ENCODE assay signal across 8 cellular contexts in the genomic region with DNA sequence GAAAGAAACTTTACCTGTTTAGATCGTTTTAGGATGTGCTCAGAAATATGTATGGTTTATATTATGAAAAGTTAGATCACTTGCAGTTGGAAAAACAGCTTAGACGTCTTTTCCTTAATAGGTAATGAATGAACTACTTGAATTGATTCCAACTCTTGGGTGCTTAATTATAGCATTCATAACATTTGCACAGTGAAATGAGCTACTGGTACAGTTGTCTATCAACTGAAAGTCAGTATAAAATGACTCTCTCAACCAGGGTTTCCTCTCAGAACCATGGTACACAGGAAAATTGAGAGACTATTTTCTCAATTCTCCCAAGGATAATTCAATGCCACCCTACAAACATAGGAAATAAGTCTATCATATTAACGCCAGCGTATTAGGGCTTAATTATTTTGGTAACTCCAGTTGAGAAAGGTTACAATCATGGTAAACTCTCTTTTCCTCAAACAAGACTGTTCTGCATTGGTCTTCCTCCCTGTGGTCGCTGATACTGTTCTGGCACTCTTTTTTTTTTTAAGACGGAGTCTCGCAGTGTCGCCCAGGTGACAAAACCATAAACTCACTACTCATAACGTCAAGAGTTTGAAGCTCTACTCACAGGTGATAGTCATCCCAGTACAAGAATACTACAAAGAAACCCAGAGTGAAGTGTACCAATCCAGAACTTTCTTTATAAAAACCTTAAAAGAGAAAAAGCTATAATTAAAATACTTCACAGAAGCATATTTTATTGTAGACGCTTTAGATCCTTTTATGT. TPM values are rescaled to one million over a fixed set of nuclear protein-coding genes. Genes with fewer than 3 reads are reported as not detected.
DNase-seq lines count a peak whose midpoint lies in the region; ATAC-seq and TF ChIP-seq lines count a peak whose summit lies in the region.

No MANE protein-coding gene starts in this region.

- peaks cover 12% of the 10 kb centered on the region for H3K9me3 ChIP-seq in mesodermal cell (ENCODE audit: control insufficient read depth, low read length)
- no peaks in the 10 kb centered on the region for H3K9me3 ChIP-seq in Peyer's patch

- H3K4me1 ChIP-seq in mesodermal cell (ENCODE audit: control insufficient read depth, insufficient read depth, low read length, poor library complexity, severe bottlenecking) (peaks cover 9% of the 10 kb centered on the region), Peyer's patch (peaks cover 0 to 14% (median 8%) of the 10 kb centered on the region in 4 donors)

- POLR2A ChIA-PET in WTC11 (lab: Charles Lee): interaction anchor here (0.6 kb wide), 1 partner anchor 25 kb away, joined by 3 read pairs; a partner anchor contains a TSS

- CTCF ChIA-PET in WTC11 (lab: Charles Lee): interaction anchor here (0.7 to 2.0 kb wide), 3 partner anchors 24 to 72 kb away, joined by 3 to 8 read pairs (median 4); a partner anchor contains a TSS

- H3K4me3 ChIP-seq in mesodermal cell (ENCODE audit: extremely low read depth, insufficient read depth, low read length, poor library complexity, severe bottlenecking): peak overlapping the region; percentile 96
- H3K4me3 ChIP-seq in Peyer's patch: peak overlapping the region in 2 of 4 donors; percentile 1 to 63
- no peak overlapping the region for H3K4me3 ChIP-seq in coronary artery

- H3K27ac Mint-ChIP-seq in WTC11: no peak overlapping the region

- no peak for TF ChIP-seq CTCF in WTC11 (IDR thresholded peaks at IDR 0.05)
- no peak for TF ChIP-seq CTCF in Peyer's patch (IDR thresholded peaks at IDR 0.05)
- no peak for TF ChIP-seq CTCF in coronary artery (IDR thresholded peaks at IDR 0.05)

- peak overlapping the region; percentile 84 for H3K4me3 Mint-ChIP-seq in WTC11

- H3K4me1 Mint-ChIP-seq in WTC11: peaks cover 42% of the 10 kb centered on the region

- peaks cover 22% of the 10 kb centered on the region for H3K36me3 Mint-ChIP-seq in WTC11

- WGBS in mesodermal cell (ENCODE audit: insufficient coverage in 2 of 2), 2 experiments: 62 to 65% methylated on average over 6 to 8 of the region's 10 CpGs

- H3K27me3 Mint-ChIP-seq in WTC11 (ENCODE audit: low read depth): no peaks in the 10 kb centered on the region

- no peak for TF ChIP-seq POLR2A in Peyer's patch (IDR thresholded peaks at IDR 0.05)

- H3K36me3 ChIP-seq in mesodermal cell (ENCODE audit: control insufficient read depth, insufficient read depth, low read length) (peaks cover 22% of the 10 kb centered on the region), Peyer's patch (no peaks in the 10 kb centered on the region)

- DNase-seq in DMS79 (lab: John Stamatoyannopoulos, UW) (peak; percentile 31), WTC11 (ENCODE audit: low spot score) (no peak), Peyer's patch (no peak), coronary artery (ENCODE audit: low spot score) (no peak)
- no peak for DNase-seq in stimulated activated naive CD4-positive, alpha-beta T cell treated with Interleukin-2 at 50 U/mL for 16 hours (lab: John Stamatoyannopoulos, UW)

- H3K27me3 ChIP-seq in Peyer's patch: no peaks in the 10 kb centered on the region

- no peak overlapping the region for H3K27ac ChIP-seq in mesodermal cell (ENCODE audit: low read depth, low read length, severe bottlenecking)
- H3K27ac ChIP-seq in Peyer's patch: no peak overlapping the region
- H3K27ac ChIP-seq in coronary artery: no peak overlapping the region

- peak; percentile 44 for ATAC-seq in GM19035 (IDR thresholded peaks at IDR 0.05; ENCODE audit: unreplicated experiment)
- peak; percentile 48 for ATAC-seq in HG03565 (IDR thresholded peaks at IDR 0.05; ENCODE audit: unreplicated experiment)
- no peak for ATAC-seq in WTC11

- H3K9me3 Mint-ChIP-seq in WTC11: peaks cover 18% of the 10 kb centered on the region

TF ChIP-seq in WTC11, 78 proteins besides CTCF, POLR2A, EP300 and RAD21:
- TF ChIP-seq ESRRA (CRISPR knock-in tag; IDR thresholded peaks at IDR 0.05; ENCODE audit: borderline replicate concordance) (no peak), ETV6 (CRISPR knock-in tag; IDR thresholded peaks at IDR 0.05) (no peak), TP53 (CRISPR knock-in tag; IDR thresholded peaks at IDR 0.05) (no peak)
- TF ChIP-seq, protein P1, sequence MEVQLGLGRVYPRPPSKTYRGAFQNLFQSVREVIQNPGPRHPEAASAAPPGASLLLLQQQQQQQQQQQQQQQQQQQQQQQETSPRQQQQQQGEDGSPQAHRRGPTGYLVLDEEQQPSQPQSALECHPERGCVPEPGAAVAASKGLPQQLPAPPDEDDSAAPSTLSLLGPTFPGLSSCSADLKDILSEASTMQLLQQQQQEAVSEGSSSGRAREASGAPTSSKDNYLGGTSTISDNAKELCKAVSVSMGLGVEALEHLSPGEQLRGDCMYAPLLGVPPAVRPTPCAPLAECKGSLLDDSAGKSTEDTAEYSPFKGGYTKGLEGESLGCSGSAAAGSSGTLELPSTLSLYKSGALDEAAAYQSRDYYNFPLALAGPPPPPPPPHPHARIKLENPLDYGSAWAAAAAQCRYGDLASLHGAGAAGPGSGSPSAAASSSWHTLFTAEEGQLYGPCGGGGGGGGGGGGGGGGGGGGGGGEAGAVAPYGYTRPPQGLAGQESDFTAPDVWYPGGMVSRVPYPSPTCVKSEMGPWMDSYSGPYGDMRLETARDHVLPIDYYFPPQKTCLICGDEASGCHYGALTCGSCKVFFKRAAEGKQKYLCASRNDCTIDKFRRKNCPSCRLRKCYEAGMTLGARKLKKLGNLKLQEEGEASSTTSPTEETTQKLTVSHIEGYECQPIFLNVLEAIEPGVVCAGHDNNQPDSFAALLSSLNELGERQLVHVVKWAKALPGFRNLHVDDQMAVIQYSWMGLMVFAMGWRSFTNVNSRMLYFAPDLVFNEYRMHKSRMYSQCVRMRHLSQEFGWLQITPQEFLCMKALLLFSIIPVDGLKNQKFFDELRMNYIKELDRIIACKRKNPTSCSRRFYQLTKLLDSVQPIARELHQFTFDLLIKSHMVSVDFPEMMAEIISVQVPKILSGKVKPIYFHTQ (CRISPR knock-in tag; IDR thresholded peaks at IDR 0.05): no peak
- TF ChIP-seq, protein P2, sequence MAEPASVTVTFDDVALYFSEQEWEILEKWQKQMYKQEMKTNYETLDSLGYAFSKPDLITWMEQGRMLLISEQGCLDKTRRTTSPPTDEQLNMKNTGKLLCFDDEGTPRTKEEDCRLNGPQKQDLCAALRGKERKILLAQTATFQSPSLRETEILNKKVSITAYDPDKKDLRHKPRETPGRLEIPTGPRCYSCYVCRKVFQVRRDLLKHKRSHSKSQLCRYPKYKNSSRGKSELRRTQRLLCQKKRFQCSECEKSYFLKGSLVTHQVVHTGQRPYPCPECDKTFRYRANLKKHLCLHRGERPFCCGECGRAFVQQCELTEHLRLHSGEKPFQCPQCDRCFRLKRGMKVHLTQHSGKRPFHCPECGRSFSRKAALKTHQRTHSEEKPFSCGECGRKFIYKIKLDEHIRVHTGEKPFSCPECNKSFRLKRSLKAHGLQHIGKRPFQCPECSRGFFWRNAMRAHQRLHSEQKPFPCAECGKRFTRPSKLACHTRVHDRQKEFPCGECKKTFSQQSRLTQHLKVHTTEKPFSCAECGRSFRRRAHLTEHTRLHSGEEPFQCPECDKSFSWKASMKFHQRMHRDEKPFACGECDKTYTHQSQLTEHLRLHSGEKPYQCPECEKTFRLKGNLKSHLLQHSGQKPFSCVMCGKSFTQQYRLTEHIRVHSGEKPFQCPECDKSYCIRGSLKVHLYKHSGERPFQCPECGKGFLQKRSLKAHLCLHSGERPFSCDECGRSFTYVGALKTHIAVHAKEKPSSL (CRISPR knock-in tag; conservative IDR thresholded peaks at IDR 0.05): no peak
- TF ChIP-seq, protein P3, sequence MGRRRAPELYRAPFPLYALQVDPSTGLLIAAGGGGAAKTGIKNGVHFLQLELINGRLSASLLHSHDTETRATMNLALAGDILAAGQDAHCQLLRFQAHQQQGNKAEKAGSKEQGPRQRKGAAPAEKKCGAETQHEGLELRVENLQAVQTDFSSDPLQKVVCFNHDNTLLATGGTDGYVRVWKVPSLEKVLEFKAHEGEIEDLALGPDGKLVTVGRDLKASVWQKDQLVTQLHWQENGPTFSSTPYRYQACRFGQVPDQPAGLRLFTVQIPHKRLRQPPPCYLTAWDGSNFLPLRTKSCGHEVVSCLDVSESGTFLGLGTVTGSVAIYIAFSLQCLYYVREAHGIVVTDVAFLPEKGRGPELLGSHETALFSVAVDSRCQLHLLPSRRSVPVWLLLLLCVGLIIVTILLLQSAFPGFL (CRISPR knock-in tag; IDR thresholded peaks at IDR 0.05; ENCODE audit: borderline replicate concordance): no peak

RNA-seq across cellular contexts. Expression of gene ANLN, which starts 2.0 kb away (rescaled TPM):
- total RNA-seq in WTC11 (2021): 72.8 to 81.1 TPM (median 73.3 TPM) in 3 replicates
- 72.4 TPM for polyA plus RNA-seq in mesodermal cell (2013, experiment 1 of 2)
- 82.9 TPM for polyA plus RNA-seq in mesodermal cell (2013, experiment 2 of 2)
- 10 to 100 TPM in 2 of 4 donors, 1 to 10 TPM in 2; 5.0 to 43.7 (median 11.2) TPM for total RNA-seq in Peyer's patch
